In genomic region chr5:33933723-33934544, GRCh38 we compare ENCODE assay signal across 12 cellular contexts. TPM values are rescaled to one million over a fixed set of nuclear protein-coding genes. Genes with fewer than 3 reads are reported as not detected.
DNase-seq lines count a peak whose midpoint lies in the region; ATAC-seq, FAIRE-seq and TF ChIP-seq lines count a peak whose summit lies in the region.
"Had no signal": no experiment of that assay in that cellular context is flagged by ENCODE, and none has a peak within 500 bp of the region (broad histone marks: within the 10 kb centered on the region; RNA-seq: fewer than 3 reads in every experiment).

No MANE protein-coding gene starts in this region.

- no peak overlapping the region for H3K4me3 Mint-ChIP-seq in endothelial cell (ENCODE audit: unreplicated experiment)
- H3K4me3 Mint-ChIP-seq: dendritic cell treated with granulocyte-macrophage colony-stimulating factor and Interleukin-4, amounts not matched to agents 40 ng/mL and 50 ng/mL, for 4 days had no signal

- peak; percentile 40 for FAIRE-seq in endothelial cell of umbilical vein (lab: Jason Lieb, UNC)

- H3K36me3 Mint-ChIP-seq in endothelial cell (ENCODE audit: low read depth, unreplicated experiment) = peaks cover 4% of the 10 kb centered on the region

- BruUV-seq in endothelial cell of umbilical vein (replicated peaks; lab: Mats Ljungman, UMichigan) = no TSS peak

- no peak overlapping the region for H3K4me2 ChIP-seq in endothelial cell of umbilical vein (ENCODE audit: insufficient read depth, low read length)

- CTCF ChIA-PET in endothelial cell of umbilical vein (lab: Charles Lee) = interaction anchor here (0.9 to 6.0 kb wide), 24 partner anchors 9 to 501 kb away, joined by 3 to 345 read pairs (median 5); partner anchors contain the start of gene TARS1

- dilution Hi-C loops in endothelial cell of umbilical vein (cut with MboI; ENCODE audit: extremely low pct_ligation_motif_present, low sequenced_read_pairs) = no loop called here

- H2AFZ ChIP-seq in endothelial cell of umbilical vein (ENCODE audit: low read depth, low read length) = no peak overlapping the region

- H3K36me3 ChIP-seq in endothelial cell of umbilical vein (ENCODE audit: control insufficient read depth in 2 of 2, extremely low read depth in 1 of 2, insufficient read depth in 2 of 2, low read length in 2 of 2) = no peaks in the 10 kb centered on the region

- TF ChIP-seq POLR2A in endothelial cell of umbilical vein (IDR thresholded peaks at IDR 0.05; ENCODE audit: low read depth, low read length) = no peak

- H3K4me3 ChIP-seq in endothelial cell of umbilical vein (replicated peaks in 1 of 3; ENCODE audit: insufficient read depth in 1 of 3, low read depth in 1 of 3, low read length in 3 of 3) = no peak overlapping the region
- H3K4me3 ChIP-seq: testis had no signal

- DNase-seq in endothelial cell of umbilical vein (ENCODE audit: low read depth, low spot score) (no peak), endothelial cell (ENCODE audit: low spot score) (no peak), cerebellar cortex (ENCODE audit: low spot score) (no peak), DMS 273 (lab: John Stamatoyannopoulos, UW; ENCODE audit: unreplicated experiment) (no peak), NCI-H345 (lab: John Stamatoyannopoulos, UW) (no peak)

- POLR2A ChIA-PET in endothelial cell of umbilical vein (lab: Charles Lee) = no interaction called here

- H3K9me3 Mint-ChIP-seq in endothelial cell (ENCODE audit: unreplicated experiment) = no peaks in the 10 kb centered on the region
- H3K9me3 Mint-ChIP-seq: dendritic cell treated with granulocyte-macrophage colony-stimulating factor and Interleukin-4, amounts not matched to agents 40 ng/mL and 50 ng/mL, for 4 days had no signal

- intact Hi-C loops in endothelial cell of umbilical vein (cut with micrococcal nuclease) = no loop called here

- H3K4me1 Mint-ChIP-seq in endothelial cell (ENCODE audit: unreplicated experiment) = peaks cover 4% of the 10 kb centered on the region

- no peaks in the 10 kb centered on the region for H3K79me2 ChIP-seq in endothelial cell of umbilical vein (ENCODE audit: control insufficient read depth, insufficient read depth, low read length)

- H4K20me1 ChIP-seq in endothelial cell of umbilical vein (replicated peaks; ENCODE audit: control insufficient read depth, extremely low read depth, insufficient read depth, low read length) = no peaks in the 10 kb centered on the region

- no peak for TF ChIP-seq CTCF in endothelial cell of umbilical vein (IDR thresholded peaks at IDR 0.05; ENCODE audit: extremely low read depth in 1 of 2, insufficient read depth in 1 of 2, low read depth in 1 of 2, low read length in 2 of 2)
- no peak for TF ChIP-seq CTCF in endothelial cell (IDR thresholded peaks at IDR 0.05; ENCODE audit: unreplicated experiment)

- H3K4me1 ChIP-seq in endothelial cell of umbilical vein (ENCODE audit: control insufficient read depth, extremely low read depth, insufficient read depth, low read length) = peaks cover 14% of the 10 kb centered on the region

- H3K27me3 Mint-ChIP-seq in endothelial cell (ENCODE audit: unreplicated experiment) = peaks cover 11% of the 10 kb centered on the region

- no peaks in the 10 kb centered on the region for H3K9me3 ChIP-seq in endothelial cell of umbilical vein (replicated peaks; ENCODE audit: control insufficient read depth, insufficient read depth, low read length)
- H3K9me3 ChIP-seq: testis had no signal

- H3K9ac ChIP-seq in endothelial cell of umbilical vein (replicated peaks; ENCODE audit: extremely low read depth, insufficient read depth, low read length) = no peak overlapping the region

- ATAC-seq in GM18508 (IDR thresholded peaks at IDR 0.05; ENCODE audit: insufficient read depth, unreplicated experiment) (peak; percentile 90), GM21576 (IDR thresholded peaks at IDR 0.05; ENCODE audit: unreplicated experiment) (peak; percentile 82), HG03280 (IDR thresholded peaks at IDR 0.05; ENCODE audit: unreplicated experiment) (peak; percentile 84)

- no peaks in the 10 kb centered on the region for H3K9me1 ChIP-seq in endothelial cell of umbilical vein (replicated peaks; ENCODE audit: control insufficient read depth, extremely low read depth, insufficient read depth, low read length)

- H3K27me3 ChIP-seq in endothelial cell of umbilical vein (ENCODE audit: control insufficient read depth in 2 of 2, insufficient read depth in 2 of 2, low read length in 2 of 2) = peaks cover 29 to 30% of the 10 kb centered on the region in 2 experiments

- no peak overlapping the region for H3K27ac ChIP-seq in endothelial cell of umbilical vein (ENCODE audit: insufficient read depth, low read depth, low read length)
- H3K27ac ChIP-seq: testis had no signal

- no peak overlapping the region for H3K27ac Mint-ChIP-seq in endothelial cell (ENCODE audit: unreplicated experiment)
- H3K27ac Mint-ChIP-seq: dendritic cell treated with granulocyte-macrophage colony-stimulating factor and Interleukin-4, amounts not matched to agents 40 ng/mL and 50 ng/mL, for 4 days had no signal

TF ChIP-seq in endothelial cell of umbilical vein, 7 proteins besides CTCF, POLR2A, EP300 and RAD21:
- TF ChIP-seq JUN (IDR thresholded peaks at IDR 0.05; ENCODE audit: borderline replicate concordance, insufficient read depth, insufficient read length, low read depth) (no peak), MAX (IDR thresholded peaks at IDR 0.05; ENCODE audit: insufficient read depth, insufficient read length) (no peak), EZH2 (IDR thresholded peaks at IDR 0.05; ENCODE audit: borderline replicate concordance, low read depth, low read length, severe bottlenecking) (no peak), FOS (IDR thresholded peaks at IDR 0.05; ENCODE audit: borderline replicate concordance, insufficient read depth, low read length) (peak; percentile 29), POLR2AphosphoS5 (IDR thresholded peaks at IDR 0.05; ENCODE audit: insufficient read depth, low read depth, low read length) (no peak), GATA2 (IDR thresholded peaks at IDR 0.05; ENCODE audit: insufficient read depth, insufficient read length, low read depth, low read length) (no peak), MYC (IDR thresholded peaks at IDR 0.05; ENCODE audit: low read depth, low read length) (no peak)

RNA-seq across cellular contexts. Expression of gene RXFP3, which starts 2.3 kb away (rescaled TPM):
- total RNA-seq in endothelial cell of umbilical vein (not detected in 2 replicates), endothelial cell (ENCODE audit: unreplicated experiment) (0.18 TPM)
- polyA plus RNA-seq in endothelial cell of umbilical vein = not detected in 2 replicates
- polyA plus RNA-seq in endothelial cell of umbilical vein (2011; cell fraction: cytosol; rRNA removed) = not detected in 2 replicates
- polyA plus RNA-seq in endothelial cell of umbilical vein (2011; cell fraction: nucleus; rRNA removed) = not detected in 2 replicates
- polyA plus RNA-seq in endothelial cell of umbilical vein (2012) = not detected in 2 replicates
- polyA minus RNA-seq in endothelial cell of umbilical vein = not detected in 2 replicates
- polyA minus RNA-seq in endothelial cell of umbilical vein (2011; cell fraction: cytosol; rRNA and poly(A)+ RNA removed) = not detected
- not detected in 2 replicates for polyA minus RNA-seq in endothelial cell of umbilical vein (2011; cell fraction: nucleus; rRNA and poly(A)+ RNA removed)
- total RNA-seq: activated CD8-positive, alpha-beta memory T cell treated with anti-CD3 and anti-CD28 coated beads for 36 hours; left colon; testis had no signal

RNA-seq across cellular contexts. Expression of gene ADAMTS12, which starts 42.1 kb away (rescaled TPM):
- total RNA-seq in endothelial cell of umbilical vein (0.88 TPM in 1 of 2 replicates, not detected in the other), endothelial cell (ENCODE audit: unreplicated experiment) (9.8 TPM)
- not detected in 2 replicates for polyA plus RNA-seq in endothelial cell of umbilical vein
- polyA plus RNA-seq in endothelial cell of umbilical vein (2011; cell fraction: cytosol; rRNA removed) = 0.04 TPM in 2 replicates
- not detected in 2 replicates for polyA plus RNA-seq in endothelial cell of umbilical vein (2011; cell fraction: nucleus; rRNA removed)
- polyA plus RNA-seq in endothelial cell of umbilical vein (2012) = 1.8 and 3.0 TPM in 2 replicates
- polyA minus RNA-seq in endothelial cell of umbilical vein = 0.19 TPM in 1 of 2 replicates, not detected in the other
- polyA minus RNA-seq in endothelial cell of umbilical vein (2011; cell fraction: cytosol; rRNA and poly(A)+ RNA removed) = not detected
- polyA minus RNA-seq in endothelial cell of umbilical vein (2011; cell fraction: nucleus; rRNA and poly(A)+ RNA removed) = not detected in 2 replicates
- total RNA-seq: activated CD8-positive, alpha-beta memory T cell treated with anti-CD3 and anti-CD28 coated beads for 36 hours had no signal

RNA-seq across cellular contexts. Expression of gene SLC45A2, which starts 50.6 kb away (rescaled TPM):
- total RNA-seq in endothelial cell of umbilical vein = not detected in 2 replicates
- not detected in 2 replicates for polyA plus RNA-seq in endothelial cell of umbilical vein
- not detected in 2 replicates for polyA plus RNA-seq in endothelial cell of umbilical vein (2011; cell fraction: cytosol; rRNA removed)
- polyA plus RNA-seq in endothelial cell of umbilical vein (2011; cell fraction: nucleus; rRNA removed) = 0.24 TPM in 1 of 2 replicates, not detected in the other
- polyA plus RNA-seq in endothelial cell of umbilical vein (2012) = not detected in 2 replicates
- polyA minus RNA-seq in endothelial cell of umbilical vein = 0.68 TPM in 1 of 2 replicates, not detected in the other
- not detected for polyA minus RNA-seq in endothelial cell of umbilical vein (2011; cell fraction: cytosol; rRNA and poly(A)+ RNA removed)
- 0.29 and 1.1 TPM in 2 replicates for polyA minus RNA-seq in endothelial cell of umbilical vein (2011; cell fraction: nucleus; rRNA and poly(A)+ RNA removed)
- 0.15 TPM for total RNA-seq in endothelial cell (ENCODE audit: unreplicated experiment)
